In genomic region chr11:94806436-94806835, GRCh38 we compare ENCODE assay signal across 29 cellular contexts. TPM values are rescaled to one million over a fixed set of nuclear protein-coding genes. Genes with fewer than 3 reads are reported as not detected.
A peak's percentile ranks its signal among the peaks of the same experiment; 100 is the strongest.
DNase-seq lines count a peak whose midpoint lies in the region; TF ChIP-seq lines count a peak whose summit lies in the region.
"Had no signal": no experiment of that assay in that cellular context is flagged by ENCODE, and none has a peak within 500 bp of the region (broad histone marks: within the 10 kb centered on the region; RNA-seq: fewer than 3 reads in every experiment).

No MANE protein-coding gene starts in this region.

- H3K4me3 ChIP-seq in BJ (ENCODE audit: low read depth, low read length) (no peak overlapping the region), adipocyte (ENCODE audit: low read length) (no peak overlapping the region), sigmoid colon (no peak overlapping the region), ovary (no peak overlapping the region)
- H3K4me3 ChIP-seq: BLaER1, coronary artery, gastrocnemius medialis, lower lobe of right lung, pancreas, thyroid gland had no signal

- 74 to 76% methylated on average over 4 of the region's 4 CpGs for WGBS in sigmoid colon, 2 donors
- 29 to 40% (median 32%) methylated on average over 4 of the region's 4 CpGs for WGBS in ovary, 3 donors

- CTCF ChIA-PET in BJ (lab: Yijun Ruan, JAX), result interaction anchor here (1.8 kb wide), 1 partner anchor 11 kb away, joined by 7 read pairs; no protein-coding TSS in a partner anchor

- no peaks in the 10 kb centered on the region for H3K27me3 ChIP-seq in BJ (ENCODE audit: control insufficient read depth, insufficient read depth, low read length)
- H3K27me3 ChIP-seq in adipocyte (replicated peaks; ENCODE audit: control insufficient read depth, insufficient read depth, low read length), result no peaks in the 10 kb centered on the region
- H3K27me3 ChIP-seq in sigmoid colon, result no peaks in the 10 kb centered on the region
- no peaks in the 10 kb centered on the region for H3K27me3 ChIP-seq in ovary
- H3K27me3 ChIP-seq: BLaER1, gastrocnemius medialis, pancreas, thyroid gland had no signal

- H3K36me3 ChIP-seq in BJ (ENCODE audit: control insufficient read depth, insufficient read depth, low read length) (peaks cover 2% of the 10 kb centered on the region), adipocyte (ENCODE audit: control insufficient read depth, insufficient read depth, low read length, severe bottlenecking) (peaks cover 8% of the 10 kb centered on the region), sigmoid colon (peaks cover 0 to 17% (median 2%) of the 10 kb centered on the region in 4 donors), ovary (no peaks in the 10 kb centered on the region)
- H3K36me3 ChIP-seq: gastrocnemius medialis, thyroid gland had no signal

- no peak for TF ChIP-seq EP300 in sigmoid colon (IDR thresholded peaks at IDR 0.05)
- TF ChIP-seq EP300 in ovary (IDR thresholded peaks at IDR 0.05), result no peak

- TF ChIP-seq CTCF in BJ (IDR thresholded peaks at IDR 0.05; ENCODE audit: insufficient read depth, low read depth, low read length), result no peak
- no peak for TF ChIP-seq CTCF in sigmoid colon (IDR thresholded peaks at IDR 0.05)
- TF ChIP-seq CTCF in ovary (IDR thresholded peaks at IDR 0.05), result no peak

- POLR2A ChIA-PET in BJ (lab: Charles Lee), result interaction anchor here (0.6 kb wide), 1 partner anchor 24 kb away, joined by 4 read pairs; no protein-coding TSS in a partner anchor

- TF ChIP-seq POLR2A in sigmoid colon (IDR thresholded peaks at IDR 0.05) (no peak), erythroblast (IDR thresholded peaks at IDR 0.05; ENCODE audit: low read length) (no peak), ovary (IDR thresholded peaks at IDR 0.05) (no peak)

- H3K9ac ChIP-seq in adipocyte (ENCODE audit: low read length), result no peak overlapping the region
- H3K9ac ChIP-seq: BLaER1 had no signal

- peak; percentile 55 for DNase-seq in BJ (ENCODE audit: low read depth)
- peak; percentile 67 for DNase-seq in adipocyte (ENCODE audit: low read depth)
- peak; percentile 56 for DNase-seq in fibroblast of peridontal ligament (ENCODE audit: extremely low read depth)
- DNase-seq in sigmoid colon, result no peak
- DNase-seq in erythroblast (lab: John Stamatoyannopoulos, UW), result no peak
- DNase-seq in NCI-H446 (lab: John Stamatoyannopoulos, UW), result no peak
- no peak for DNase-seq in ovary
- no peak for DNase-seq in NCI-H1694 treated with DMSO at 0.1 percent for 48 hours (lab: John Stamatoyannopoulos, UW)
- DNase-seq: activated CD8-positive, alpha-beta T cell treated with anti-CD3 and anti-CD28 coated beads, Interleukin-2, amount 10 ng/mL, durations not matched to agents 7 days and 5 days; activated naive CD4-positive, alpha-beta T cell treated with anti-CD3 and anti-CD28 coated beads, Interleukin-2, amount 10 ng/mL, durations not matched to agents 7 days and 5 days; amniotic stem cell; effector CD8-positive, alpha-beta T cell; gastrocnemius medialis; Kasumi-1; kidney glomerular epithelial cell; lower lobe of right lung; NCI-H1436; NCI-H345; pancreas; retina; SHP77; small intestine; stimulated activated naive CD8-positive, alpha-beta T cell treated with anti-CD3 and anti-CD28 coated beads, Interleukin-15, Interleukin-2, amounts not matched to agents 100 U/mL and 50 U/mL, for 24 hours; SW 1271; T-helper 9 cell; thyroid gland had no signal

- H3K4me1 ChIP-seq in adipocyte (ENCODE audit: control insufficient read depth, insufficient read depth, low read length) (peaks cover 67% of the 10 kb centered on the region), sigmoid colon (peaks cover 0 to 92% (median 75%) of the 10 kb centered on the region in 4 donors), ovary (ENCODE audit: insufficient read depth) (peaks cover 4% of the 10 kb centered on the region)
- H3K4me1 ChIP-seq: BLaER1 had no signal

- intact Hi-C loops in sigmoid colon (cut with DNase I) (no loop called here), ovary (cut with DNase I) (no loop called here)

- no peaks in the 10 kb centered on the region for H3K9me3 ChIP-seq in adipocyte (ENCODE audit: control insufficient read depth, low read length)
- H3K9me3 ChIP-seq in sigmoid colon, result no peaks in the 10 kb centered on the region
- no peaks in the 10 kb centered on the region for H3K9me3 ChIP-seq in ovary
- H3K9me3 ChIP-seq: gastrocnemius medialis, lower lobe of right lung, pancreas, thyroid gland had no signal

- H3K27ac ChIP-seq in sigmoid colon, result peak overlapping the region in 3 of 4 donors; percentile 59 to 75 (median 66)
- no peak overlapping the region for H3K27ac ChIP-seq in ovary
- H3K27ac ChIP-seq: BLaER1, epithelial cell of prostate, lower lobe of right lung, pancreas, thyroid gland had no signal

RNA-seq across cellular contexts. Expression of gene AMOTL1, which starts 38.3 kb away (rescaled TPM):
- polyA plus RNA-seq in BJ (2011; rRNA removed), result 21.5 and 25.5 TPM in 2 replicates
- polyA minus RNA-seq in BJ (2011; rRNA and poly(A)+ RNA removed), result 37.6 and 44.4 TPM in 2 replicates
- total RNA-seq in sigmoid colon, result 100 to 1,000 TPM in 3 of 4 donors, 10 to 100 TPM in 1; 96.3 to 161 (median 115) TPM
- polyA plus RNA-seq in sigmoid colon, result 1 to 10 TPM in 2 of 3 donors, under 1 TPM in 1; 0.69 to 7.9 (median 1.8) TPM
- total RNA-seq in ovary, result 10 to 100 TPM in 6 of 7 donors, 1 to 10 TPM in 1; 8.7 to 20.8 (median 13.6) TPM
- polyA plus RNA-seq in ovary, result 10 to 100 TPM in 1 of 2 donors, 1 to 10 TPM in 1; 5.4 to 24.8 TPM

Comparison
In these comparisons a context has a peak if more than half of its experiments do, and no peak if none do; other contexts are left out.
1. DNase-seq: peak in BJ (single experiment), adipocyte (single experiment) and fibroblast of peridontal ligament (single experiment); none in sigmoid colon (single experiment), erythroblast (0 of 2), NCI-H446 (0 of 2), ovary (0 of 5) and NCI-H1694 treated with DMSO at 0.1 percent for 48 hours (single experiment).
2. H3K27ac ChIP-seq: peak in sigmoid colon (3 of 4); none in ovary (0 of 2).